ENCODE assay signal across 9 cellular contexts in the genomic region with DNA sequence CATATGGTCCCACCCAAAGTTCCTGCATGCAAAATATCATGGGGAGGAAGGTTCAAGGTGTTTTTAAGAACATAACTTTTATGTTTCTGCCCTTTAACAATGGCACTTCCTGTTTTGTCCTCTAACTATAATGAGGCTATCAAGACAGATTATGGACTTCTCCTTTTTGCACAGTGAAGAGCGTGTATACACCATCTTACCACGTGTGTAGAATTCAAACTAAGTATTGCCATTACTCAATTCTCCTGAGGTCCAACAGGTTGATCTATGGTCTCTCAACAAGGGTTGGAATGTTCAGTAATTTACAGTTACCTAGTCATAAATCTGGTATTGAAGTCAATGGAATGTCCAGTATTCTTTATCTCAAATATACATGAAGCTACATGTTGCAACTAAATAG.
A peak's percentile ranks its signal among the peaks of the same experiment; 100 is the strongest.
DNase-seq lines count a peak whose midpoint lies in the region; ATAC-seq and TF ChIP-seq lines count a peak whose summit lies in the region.
"Had no signal": no experiment of that assay in that cellular context is flagged by ENCODE, and none has a peak within 500 bp of the region (broad histone marks: within the 10 kb centered on the region; RNA-seq: fewer than 3 reads in every experiment).

No MANE protein-coding gene starts in this region.

- POLR2A ChIA-PET in RWPE1 (lab: Yijun Ruan, JAX; ENCODE audit: low non-redundant PET), result no interaction called here

- H3K4me3 ChIP-seq in OCI-LY3 (ENCODE audit: low read length), result no peak overlapping the region
- H3K4me3 ChIP-seq: cardiac muscle cell had no signal

- H3K36me3 ChIP-seq in OCI-LY3 (replicated peaks; ENCODE audit: low read depth, low read length), result no peaks in the 10 kb centered on the region
- H3K36me3 ChIP-seq: cardiac muscle cell had no signal

- no peak overlapping the region for H3K4me2 ChIP-seq in OCI-LY3 (ENCODE audit: low read length)

- no peaks in the 10 kb centered on the region for H3K27me3 Mint-ChIP-seq in mesothelial cell of epicardium (ENCODE audit: low read depth)

- no peaks in the 10 kb centered on the region for H3K27me3 ChIP-seq in OCI-LY3 (ENCODE audit: low read depth, low read length)
- H3K27me3 ChIP-seq: cardiac muscle cell had no signal

- H3K27ac ChIP-seq in OCI-LY3 (ENCODE audit: low read length) (no peak overlapping the region), RWPE1 (no peak overlapping the region)
- H3K27ac ChIP-seq: cardiac muscle cell had no signal

- no peaks in the 10 kb centered on the region for H3K9me3 Mint-ChIP-seq in mesothelial cell of epicardium

- H3K27ac Mint-ChIP-seq in mesothelial cell of epicardium, result peak overlapping the region; percentile 80

- H3K9ac ChIP-seq in OCI-LY3 (ENCODE audit: low read length), result no peak overlapping the region

- no peaks in the 10 kb centered on the region for H3K36me3 Mint-ChIP-seq in mesothelial cell of epicardium

- H2AFZ ChIP-seq in OCI-LY3 (ENCODE audit: low read depth, low read length), result peak overlapping the region; percentile 78

- no peaks in the 10 kb centered on the region for H4K20me1 ChIP-seq in OCI-LY3 (ENCODE audit: insufficient read depth, low read length)

- CTCF ChIA-PET in RWPE1 (lab: Yijun Ruan, JAX), result no interaction called here

- DNase-seq in mesothelial cell of epicardium (ENCODE audit: low spot score in 2 of 2, unreplicated experiment in 2 of 2) (no peak), RWPE1 (ENCODE audit: low spot score) (no peak), cerebellum (ENCODE audit: low spot score) (no peak), nucleus accumbens (lab: John Stamatoyannopoulos, UW) (no peak), activated gamma-delta T cell (lab: John Stamatoyannopoulos, UW) (no peak)

- H3K4me1 ChIP-seq in OCI-LY3 (ENCODE audit: low read length), result peaks cover 22% of the 10 kb centered on the region

- H3K4me1 Mint-ChIP-seq in mesothelial cell of epicardium, result peaks cover 21% of the 10 kb centered on the region

- TF ChIP-seq CTCF in OCI-LY3 (IDR thresholded peaks at IDR 0.05; ENCODE audit: low read depth, low read length) (no peak), mesothelial cell of epicardium (IDR thresholded peaks at IDR 0.05; ENCODE audit: unreplicated experiment) (no peak), RWPE1 (conservative IDR thresholded peaks at IDR 0.05; ENCODE audit: low read depth) (no peak)

- H3K79me2 ChIP-seq in OCI-LY3 (ENCODE audit: low read length), result no peaks in the 10 kb centered on the region

- H3K9me3 ChIP-seq in OCI-LY3 (ENCODE audit: insufficient read depth, low read length), result no peaks in the 10 kb centered on the region

- H3K4me3 Mint-ChIP-seq in mesothelial cell of epicardium, result no peak overlapping the region

- peak; percentile 63 for ATAC-seq in GM18858 (IDR thresholded peaks at IDR 0.05; ENCODE audit: unreplicated experiment)
- peak; percentile 43 for ATAC-seq in HG02798 (IDR thresholded peaks at IDR 0.05; ENCODE audit: poor library complexity, unreplicated experiment)
